In the genomic region with DNA sequence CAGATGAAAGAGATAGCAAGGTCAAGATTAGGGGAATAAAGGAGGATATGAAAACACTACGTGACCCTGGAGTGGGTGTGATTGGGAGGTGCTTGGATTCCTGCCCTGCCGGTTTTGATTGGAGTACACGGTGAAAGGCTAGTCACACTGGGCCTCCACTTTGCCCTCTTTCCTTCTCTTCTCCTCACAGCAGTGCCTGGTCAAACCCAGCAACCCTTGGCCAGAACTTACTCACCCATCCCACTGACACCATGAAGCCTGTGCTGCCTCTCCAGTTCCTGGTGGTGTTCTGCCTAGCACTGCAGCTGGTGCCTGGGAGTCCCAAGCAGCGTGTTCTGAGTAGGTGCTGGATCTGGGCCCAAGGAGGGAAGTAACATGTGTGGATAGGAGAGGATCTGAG, we compare ENCODE assay signal across 22 cellular contexts. TPM values are rescaled to one million over a fixed set of nuclear protein-coding genes. Genes with fewer than 3 reads are reported as not detected.
A peak's percentile ranks its signal among the peaks of the same experiment; 100 is the strongest.
DNase-seq lines count a peak whose midpoint lies in the region; ATAC-seq, FAIRE-seq and TF ChIP-seq lines count a peak whose summit lies in the region.
"Had no signal": no experiment of that assay in that cellular context is flagged by ENCODE, and none has a peak within 500 bp of the region (broad histone marks: within the 10 kb centered on the region; RNA-seq: fewer than 3 reads in every experiment).

A gene with protein sequence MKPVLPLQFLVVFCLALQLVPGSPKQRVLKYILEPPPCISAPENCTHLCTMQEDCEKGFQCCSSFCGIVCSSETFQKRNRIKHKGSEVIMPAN (plus strand): TSS at position 166 of the 400 bp plus-strand sequence. CDS start 86 bp downstream, at position 252.

- 77% methylated on average over 4 of the region's 4 CpGs for WGBS in esophagus muscularis mucosa
- WGBS in urinary bladder = 67% methylated on average over 4 of the region's 4 CpGs

- H3K27ac ChIP-seq in esophagus muscularis mucosa (replicated peaks in 1 of 4) = no peak within 1 kb of the TSS
- peak within 1 kb of the TSS; percentile 49 for H3K27ac ChIP-seq in urinary bladder (ENCODE audit: low read depth)
- H3K27ac ChIP-seq: 22Rv1 had no signal

- FAIRE-seq in urothelium cell line (lab: Jason Lieb, UNC) = no peak
- FAIRE-seq: G401.6, H54 had no signal

- peak; percentile 36 for DNase-seq in DMS 273 (lab: John Stamatoyannopoulos, UW; ENCODE audit: unreplicated experiment)
- no peak for DNase-seq in DMS 273 treated with DMSO at 0.1 percent for 48 hours (lab: John Stamatoyannopoulos, UW)
- DNase-seq in esophagus muscularis mucosa (ENCODE audit: extremely low spot score) = peak; percentile 88
- DNase-seq in progenitor cell of endocrine pancreas (ENCODE audit: low spot score, unreplicated experiment) = no peak
- no peak for DNase-seq in urothelium cell line (ENCODE audit: low spot score)
- DNase-seq in activated CD4-positive, alpha-beta T cell treated with anti-CD3 and anti-CD28 coated beads for 36 hours = no peak
- DNase-seq: Calu3, NCI-H1092 treated with DMSO at 0.1 percent for 48 hours, NCI-H1436 treated with DMSO at 0.1 percent for 48 hours, NCI-H187 treated with DMSO at 0.1 percent for 48 hours, NCI-H446 treated with DMSO at 0.1 percent for 48 hours, NCI-H526, NCI-H82, Right ventricle myocardium superior, RPMI8226 had no signal

- no peak for TF ChIP-seq EP300 in esophagus muscularis mucosa (IDR thresholded peaks at IDR 0.05)

- H3K27ac Mint-ChIP-seq in progenitor cell of endocrine pancreas = peak within 1 kb of the TSS; percentile 13
- no peak within 1 kb of the TSS for H3K27ac Mint-ChIP-seq in activated CD4-positive, alpha-beta T cell treated with anti-CD3 and anti-CD28 coated beads for 36 hours

- CTCF ChIA-PET in activated CD4-positive, alpha-beta T cell treated with anti-CD3 and anti-CD28 coated beads for 36 hours (lab: Charles Lee) = no interaction called here

- no peaks in the 10 kb centered on the region for H3K36me3 ChIP-seq in esophagus muscularis mucosa
- no peaks in the 10 kb centered on the region for H3K36me3 ChIP-seq in urinary bladder (ENCODE audit: insufficient read depth)

- POLR2A ChIA-PET in activated CD4-positive, alpha-beta T cell treated with anti-CD3 and anti-CD28 coated beads for 36 hours (lab: Charles Lee) = no interaction called here

- intact Hi-C loops in esophagus muscularis mucosa (cut with DNase I) = no loop called here
- intact Hi-C loops in activated CD4-positive, alpha-beta T cell treated with anti-CD3 and anti-CD28 coated beads for 36 hours (cut with DNase I, micrococcal nuclease) = no loop called here

- H3K4me1 ChIP-seq in esophagus muscularis mucosa = no peaks in the 10 kb centered on the region
- no peaks in the 10 kb centered on the region for H3K4me1 ChIP-seq in urinary bladder (ENCODE audit: insufficient read depth)

- TF ChIP-seq CTCF in esophagus muscularis mucosa (IDR thresholded peaks at IDR 0.05) (no peak), progenitor cell of endocrine pancreas (IDR thresholded peaks at IDR 0.05; ENCODE audit: unreplicated experiment) (no peak)

- H3K4me3 Mint-ChIP-seq in progenitor cell of endocrine pancreas (ENCODE audit: low read depth) = no peak within 1 kb of the TSS
- H3K4me3 Mint-ChIP-seq in activated CD4-positive, alpha-beta T cell treated with anti-CD3 and anti-CD28 coated beads for 36 hours = no peak within 1 kb of the TSS

- no peaks in the 10 kb centered on the region for H3K36me3 Mint-ChIP-seq in progenitor cell of endocrine pancreas (ENCODE audit: insufficient read depth)
- no peaks in the 10 kb centered on the region for H3K36me3 Mint-ChIP-seq in activated CD4-positive, alpha-beta T cell treated with anti-CD3 and anti-CD28 coated beads for 36 hours (ENCODE audit: low read depth)

- H3K9me3 Mint-ChIP-seq in progenitor cell of endocrine pancreas (ENCODE audit: low read depth) = no peaks in the 10 kb centered on the region
- H3K9me3 Mint-ChIP-seq in activated CD4-positive, alpha-beta T cell treated with anti-CD3 and anti-CD28 coated beads for 36 hours (ENCODE audit: low read depth) = no peaks in the 10 kb centered on the region

- H3K4me1 Mint-ChIP-seq in progenitor cell of endocrine pancreas (ENCODE audit: low read depth) = no peaks in the 10 kb centered on the region
- no peaks in the 10 kb centered on the region for H3K4me1 Mint-ChIP-seq in activated CD4-positive, alpha-beta T cell treated with anti-CD3 and anti-CD28 coated beads for 36 hours

- no peak for ATAC-seq in GM21423 (IDR thresholded peaks at IDR 0.05; ENCODE audit: unreplicated experiment)
- no peak for ATAC-seq in activated CD4-positive, alpha-beta T cell treated with anti-CD3 and anti-CD28 coated beads for 36 hours

- peaks cover 3% of the 10 kb centered on the region for H3K27me3 Mint-ChIP-seq in progenitor cell of endocrine pancreas
- peaks cover 14% of the 10 kb centered on the region for H3K27me3 Mint-ChIP-seq in activated CD4-positive, alpha-beta T cell treated with anti-CD3 and anti-CD28 coated beads for 36 hours

- H3K4me3 ChIP-seq in esophagus muscularis mucosa = no peak within 1 kb of the TSS
- no peak within 1 kb of the TSS for H3K4me3 ChIP-seq in urinary bladder (ENCODE audit: low read depth, low read length)

- no peaks in the 10 kb centered on the region for H3K27me3 ChIP-seq in esophagus muscularis mucosa

- H3K9me3 ChIP-seq in esophagus muscularis mucosa = no peaks in the 10 kb centered on the region

- TF ChIP-seq POLR2A in esophagus muscularis mucosa (IDR thresholded peaks at IDR 0.05; ENCODE audit: low read depth) = no peak

RNA-seq across cellular contexts. Expression of the gene that starts here (rescaled TPM):
- not detected for total RNA-seq in esophagus muscularis mucosa
- total RNA-seq in progenitor cell of endocrine pancreas = not detected in 2 replicates
- 0.37 TPM for total RNA-seq in urinary bladder
- 0.14 TPM for polyA plus RNA-seq in urinary bladder
- total RNA-seq in activated CD4-positive, alpha-beta T cell treated with anti-CD3 and anti-CD28 coated beads for 36 hours = not detected
- total RNA-seq: Calu3, Right ventricle myocardium superior, SK-MEL-5 had no signal
- polyA plus RNA-seq: BJ had no signal

Comparison
In these comparisons a context has a peak if more than half of its experiments do, and no peak if none do; other contexts are left out.
1. Peak in DNase-seq in esophagus muscularis mucosa; RNA of the gene not detected or under 1 TPM.